20 cellular contexts compared by ENCODE assay signal in the genomic region with DNA sequence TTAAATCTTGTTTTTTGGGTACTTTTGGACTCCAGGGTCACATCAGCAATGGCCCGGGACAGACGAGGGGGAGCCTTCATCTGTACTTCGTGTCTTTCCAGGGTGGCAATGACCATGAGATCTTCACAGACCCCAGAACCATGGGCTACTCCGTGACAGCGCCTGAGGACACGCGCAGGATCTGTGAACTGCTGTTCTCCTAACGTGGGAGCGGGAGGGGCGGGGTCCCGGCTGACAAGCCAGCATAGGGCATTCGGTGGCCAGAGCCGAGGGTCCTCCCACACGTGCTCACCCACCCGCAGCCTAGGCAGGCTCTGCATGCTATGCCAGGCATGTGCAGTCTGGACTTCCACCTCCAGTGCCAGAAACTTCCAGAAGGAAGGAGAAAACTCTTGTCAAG. TPM values are rescaled to one million over a fixed set of nuclear protein-coding genes. Genes with fewer than 3 reads are reported as not detected.
DNase-seq lines count a peak whose midpoint lies in the region; ATAC-seq and TF ChIP-seq lines count a peak whose summit lies in the region.
"Had no signal": no experiment of that assay in that cellular context is flagged by ENCODE, and none has a peak within 500 bp of the region (broad histone marks: within the 10 kb centered on the region; RNA-seq: fewer than 3 reads in every experiment).

No MANE protein-coding gene starts in this region.

- TF ChIP-seq CTCF in right atrium auricular region (IDR thresholded peaks at IDR 0.05) (no peak), endodermal cell (conservative IDR thresholded peaks at IDR 0.05) (no peak), upper lobe of left lung (IDR thresholded peaks at IDR 0.05) (no peak), tibial nerve (IDR thresholded peaks at IDR 0.05) (no peak)

- peaks cover 62% of the 10 kb centered on the region for H3K36me3 Mint-ChIP-seq in endodermal cell (ENCODE audit: low read depth)

- H3K27ac ChIP-seq in right atrium auricular region: no peak overlapping the region
- H3K27ac ChIP-seq in endodermal cell (ENCODE audit: low read depth, low read length): no peak overlapping the region
- peak overlapping the region in 3 of 4 donors; percentile 0 to 44 (median 2) for H3K27ac ChIP-seq in upper lobe of left lung
- H3K27ac ChIP-seq in tibial nerve: peak overlapping the region in 1 of 4 donors; percentile 74
- H3K27ac ChIP-seq: KMS-11, prostate gland had no signal

- DNase-seq in left cardiac atrium (peak; percentile 21), right atrium auricular region (ENCODE audit: low spot score) (no peak), endodermal cell (no peak), upper lobe of left lung (no peak), tibial nerve (ENCODE audit: low spot score in 2 of 2) (no peak)
- DNase-seq: ACHN; activated CD4-positive, alpha-beta T cell treated with anti-CD3 and anti-CD28 coated beads for 36 hours; activated naive CD4-positive, alpha-beta T cell treated with anti-CD3 and anti-CD28 coated beads for 36 hours; activated T-cell treated with anti-CD3 and anti-CD28 coated beads for 4 hours; CD4-positive, alpha-beta memory T cell; erythroblast; naive B cell; NCI-H1105; NCI-H526 had no signal

- no peaks in the 10 kb centered on the region for H3K9me3 Mint-ChIP-seq in endodermal cell
- H3K9me3 Mint-ChIP-seq: activated naive CD4-positive, alpha-beta T cell treated with anti-CD3 and anti-CD28 coated beads for 36 hours; CD4-positive, alpha-beta memory T cell; naive B cell had no signal

- intact Hi-C loops in left cardiac atrium (cut with DNase I): no loop called here

- no peak overlapping the region for H3K9ac ChIP-seq in endodermal cell (ENCODE audit: extremely low read depth, low read length, poor library complexity, severe bottlenecking)
- H3K9ac ChIP-seq: KMS-11 had no signal

- H3K4me1 ChIP-seq in right atrium auricular region (peaks cover 0 to 12% of the 10 kb centered on the region in 2 donors), endodermal cell (ENCODE audit: control insufficient read depth, insufficient read depth, low read length) (peaks cover 3% of the 10 kb centered on the region), upper lobe of left lung (peaks cover 16 to 37% (median 27%) of the 10 kb centered on the region in 4 donors), tibial nerve (peaks cover 0 to 60% (median 11%) of the 10 kb centered on the region in 4 donors)
- H3K4me1 ChIP-seq: prostate gland had no signal

- H3K27ac Mint-ChIP-seq in endodermal cell: peak overlapping the region; percentile 31
- H3K27ac Mint-ChIP-seq: activated CD4-positive, alpha-beta T cell treated with anti-CD3 and anti-CD28 coated beads for 36 hours; activated naive CD4-positive, alpha-beta T cell treated with anti-CD3 and anti-CD28 coated beads for 36 hours had no signal

- peaks cover 30% of the 10 kb centered on the region for H3K4me1 Mint-ChIP-seq in endodermal cell

- H3K4me3 Mint-ChIP-seq in endodermal cell: no peak overlapping the region
- H3K4me3 Mint-ChIP-seq: activated CD4-positive, alpha-beta T cell treated with anti-CD3 and anti-CD28 coated beads for 36 hours; activated naive CD4-positive, alpha-beta T cell treated with anti-CD3 and anti-CD28 coated beads for 36 hours; CD4-positive, alpha-beta memory T cell; naive B cell had no signal

- no peak for TF ChIP-seq POLR2A in upper lobe of left lung (IDR thresholded peaks at IDR 0.05)
- no peak for TF ChIP-seq POLR2A in tibial nerve (IDR thresholded peaks at IDR 0.05)

- WGBS in endodermal cell (ENCODE audit: insufficient coverage in 1 of 2, insufficient read length in 1 of 2), 2 experiments: 94 to 95% methylated on average over 15 of the region's 15 CpGs
- WGBS in upper lobe of left lung, 2 donors: 97% methylated on average over 14 to 15 of the region's 15 CpGs
- WGBS in tibial nerve, 2 donors: 65 to 71% methylated on average over 12 to 15 of the region's 15 CpGs

- H3K36me3 ChIP-seq in right atrium auricular region (peaks cover 38% of the 10 kb centered on the region), endodermal cell (ENCODE audit: control insufficient read depth, insufficient read depth, low read length) (peaks cover 56% of the 10 kb centered on the region), upper lobe of left lung (peaks cover 0 to 48% (median 24%) of the 10 kb centered on the region in 4 donors), tibial nerve (peaks cover 0 to 55% (median 0%) of the 10 kb centered on the region in 3 donors)
- H3K36me3 ChIP-seq: prostate gland had no signal

- H3K27me3 ChIP-seq in right atrium auricular region (no peaks in the 10 kb centered on the region), endodermal cell (ENCODE audit: control insufficient read depth, insufficient read depth, low read length, poor library complexity, severe bottlenecking) (no peaks in the 10 kb centered on the region), upper lobe of left lung (no peaks in the 10 kb centered on the region), tibial nerve (no peaks in the 10 kb centered on the region)

- no peaks in the 10 kb centered on the region for H3K9me3 ChIP-seq in right atrium auricular region
- H3K9me3 ChIP-seq in endodermal cell (ENCODE audit: control insufficient read depth, low read length): no peaks in the 10 kb centered on the region
- H3K9me3 ChIP-seq in upper lobe of left lung: no peaks in the 10 kb centered on the region
- H3K9me3 ChIP-seq in tibial nerve: no peaks in the 10 kb centered on the region
- H3K9me3 ChIP-seq: prostate gland had no signal

- no peak for ATAC-seq in left cardiac atrium
- ATAC-seq in upper lobe of left lung (ENCODE audit: low FRiP score in 2 of 2): peak in 1 of 2 donors; percentile 11
- no peak for ATAC-seq in HG03025 (IDR thresholded peaks at IDR 0.05; ENCODE audit: low FRiP score, unreplicated experiment)
- ATAC-seq: activated CD4-positive, alpha-beta T cell treated with anti-CD3 and anti-CD28 coated beads for 36 hours had no signal

- H3K4me3 ChIP-seq in right atrium auricular region (no peak overlapping the region), endodermal cell (ENCODE audit: low read length) (no peak overlapping the region), upper lobe of left lung (no peak overlapping the region), tibial nerve (no peak overlapping the region)
- H3K4me3 ChIP-seq: prostate gland had no signal

- no peaks in the 10 kb centered on the region for H3K27me3 Mint-ChIP-seq in endodermal cell (ENCODE audit: insufficient read depth)
- H3K27me3 Mint-ChIP-seq: activated CD4-positive, alpha-beta T cell treated with anti-CD3 and anti-CD28 coated beads for 36 hours; CD4-positive, alpha-beta memory T cell; naive B cell had no signal

- TF ChIP-seq EP300 in upper lobe of left lung (IDR thresholded peaks at IDR 0.05) (no peak), tibial nerve (IDR thresholded peaks at IDR 0.05) (peak in 1 of 2 donors; percentile 14)

RNA-seq across cellular contexts. Expression of gene CARHSP1, which starts 21.2 kb away (rescaled TPM):
- total RNA-seq in left cardiac atrium: 10 to 100 TPM; 35.5 to 37.6 TPM
- 10 to 100 TPM; 28.4 to 84.8 TPM for total RNA-seq in right atrium auricular region
- 100 to 1,000 TPM; 233 to 275 TPM for total RNA-seq in endodermal cell
- 183 TPM for polyA plus RNA-seq in endodermal cell (2013, experiment 1 of 2)
- polyA plus RNA-seq in endodermal cell (2013, experiment 2 of 2): 179 TPM
- total RNA-seq in upper lobe of left lung: 100 to 1,000 TPM in 1 of 6 donors, 10 to 100 TPM in 5; 33.5 to 102 (median 75.3) TPM
- total RNA-seq in tibial nerve: 100 to 1,000 TPM in 3 of 4 donors, 10 to 100 TPM in 1; 90.6 to 169 (median 160) TPM

RNA-seq across cellular contexts. Expression of gene LITAFD, which starts 34.5 kb away (rescaled TPM):
- total RNA-seq in left cardiac atrium (not detected), right atrium auricular region (not detected), endodermal cell (not detected), upper lobe of left lung (not detected), tibial nerve (not detected)
- polyA plus RNA-seq in endodermal cell (2013, experiment 1 of 2): not detected
- polyA plus RNA-seq in endodermal cell (2013, experiment 2 of 2): not detected
- total RNA-seq: activated CD4-positive, alpha-beta T cell treated with anti-CD3 and anti-CD28 coated beads for 36 hours; activated naive CD4-positive, alpha-beta T cell treated with anti-CD3 and anti-CD28 coated beads for 36 hours; CD4-positive, alpha-beta memory T cell; lung microvascular endothelial cell; OCI-LY7; SK-MEL-5 had no signal
- polyA plus RNA-seq: CD4-positive, alpha-beta memory T cell had no signal

RNA-seq across cellular contexts. Expression of gene PMM2, which starts 50.0 kb away (rescaled TPM):
- total RNA-seq in left cardiac atrium: 10 to 100 TPM; 21.3 to 38.3 TPM
- 10 to 100 TPM; 14.5 to 20.5 TPM for total RNA-seq in right atrium auricular region
- total RNA-seq in endodermal cell: 10 to 100 TPM; 47.6 to 48.2 TPM
- 18.2 TPM for polyA plus RNA-seq in endodermal cell (2013, experiment 1 of 2)
- 19.4 TPM for polyA plus RNA-seq in endodermal cell (2013, experiment 2 of 2)
- 10 to 100 TPM; 27.2 to 37.1 (median 29.8) TPM for total RNA-seq in upper lobe of left lung
- 10 to 100 TPM; 37.6 to 73.8 (median 52.7) TPM for total RNA-seq in tibial nerve

RNA-seq across cellular contexts. Expression of gene TMEM186, which starts 50.2 kb away (rescaled TPM):
- total RNA-seq in left cardiac atrium (10 to 100 TPM; 10.3 to 12.1 TPM), right atrium auricular region (1 to 10 TPM; 6.3 to 7.6 TPM), endodermal cell (10 to 100 TPM; 10.9 to 14.0 TPM), upper lobe of left lung (10 to 100 TPM in 1 of 6 donors, 1 to 10 TPM in 5; 4.2 to 10.7 (median 6.9) TPM), tibial nerve (1 to 10 TPM; 5.7 to 9.6 (median 7.2) TPM)
- 9.9 TPM for polyA plus RNA-seq in endodermal cell (2013, experiment 1 of 2)
- 7.7 TPM for polyA plus RNA-seq in endodermal cell (2013, experiment 2 of 2)

Comparison
In these comparisons a context has a peak if more than half of its experiments do, and no peak if none do; other contexts are left out.
1. H3K27ac ChIP-seq: peak in upper lobe of left lung (3 of 4); none in right atrium auricular region (0 of 2) and endodermal cell (single experiment).